34 cellular contexts compared by ENCODE assay signal in the genomic region with DNA sequence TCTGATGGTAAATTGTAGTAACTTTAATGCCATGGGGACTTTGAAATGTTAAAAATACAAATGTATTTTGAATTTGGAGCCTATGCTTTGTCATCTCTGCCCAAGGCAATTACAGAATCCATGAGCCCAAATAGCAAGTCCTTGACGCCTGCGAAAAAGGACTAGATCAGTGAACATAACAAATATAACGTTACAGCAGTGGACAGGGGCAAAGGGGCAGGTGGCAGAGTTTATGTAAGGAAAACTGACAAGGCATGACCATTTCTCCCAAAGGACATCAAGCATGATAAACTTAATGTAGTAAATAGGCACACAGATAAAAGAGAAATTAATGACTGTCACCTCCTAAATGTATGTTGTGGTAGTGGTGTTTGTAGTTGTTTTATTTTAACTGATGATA.
"Had no signal": no experiment of that assay in that cellular context is flagged by ENCODE, and none has a peak within 500 bp of the region (broad histone marks: within the 10 kb centered on the region; RNA-seq: fewer than 3 reads in every experiment).

No MANE protein-coding gene starts in this region.

- H3K36me3 ChIP-seq: adrenal gland, brain microvascular endothelial cell, breast epithelium had no signal

- H3K4me1 ChIP-seq: adrenal gland, body of pancreas, breast epithelium had no signal

- H3K9me3 ChIP-seq: adrenal gland, body of pancreas had no signal

- H3K27ac ChIP-seq: adrenal gland, body of pancreas, brain microvascular endothelial cell, breast epithelium, VCaP had no signal

- H3K4me3 ChIP-seq: adrenal gland, body of pancreas, breast epithelium had no signal

- ATAC-seq: activated CD8-positive, alpha-beta T cell treated with anti-CD3 and anti-CD28 coated beads for 36 hours; activated naive CD4-positive, alpha-beta T cell treated with anti-CD3 and anti-CD28 coated beads, Interleukin-2, amount 50 U/mL, for 72 hours; activated T-cell treated with anti-CD3 and anti-CD28 coated beads, Interleukin-2, amount 50 U/mL, for 4 hours; activated T-cell treated with anti-CD3 and anti-CD28 coated beads, Interleukin-2, amount 50 U/mL, for 72 hours; activated T-helper 17 cell treated with anti-CD3 and anti-CD28 coated beads, Interleukin-2, amount 50 U/mL, for 72 hours; body of pancreas had no signal

- DNase-seq: activated B cell treated with CpG ODN at 0.5 μM for 24 hours; activated CD4-positive, alpha-beta memory T cell treated with anti-CD3 and anti-CD28 coated beads for 36 hours; activated CD4-positive, alpha-beta T cell treated with anti-CD3 and anti-CD28 coated beads for 4 hours; activated CD4-positive, alpha-beta T cell treated with anti-CD3 and anti-CD28 coated beads, Interleukin-2, amount 10 ng/mL, durations not matched to agents 24 days and 14 days; activated CD4-positive, alpha-beta T cell treated with anti-CD3 and anti-CD28 coated beads, Interleukin-2, amount 50 U/mL, for 1 hour; activated CD4-positive, alpha-beta T cell treated with anti-CD3 and anti-CD28 coated beads, Interleukin-2, amount 50 U/mL, for 4 hours; activated CD4-positive, CD25-positive, alpha-beta regulatory T cell treated with anti-CD3 and anti-CD28 coated beads, Interleukin-2, amount 50 U/mL, for 72 hours; activated CD8-positive, alpha-beta memory T cell treated with anti-CD3 and anti-CD28 coated beads, Interleukin-2, amount 50 U/mL, for 4 hours; activated CD8-positive, alpha-beta T cell treated with anti-CD3 and anti-CD28 coated beads for 36 hours; activated effector memory CD4-positive, alpha-beta T cell treated with anti-CD3 and anti-CD28 coated beads, Interleukin-2, amount 50 U/mL, for 16 hours; activated gamma-delta T cell treated with Interleukin-2 at 50 U/mL for 16 hours; activated naive CD4-positive, alpha-beta T cell; activated naive CD4-positive, alpha-beta T cell treated with anti-CD3 and anti-CD28 coated beads for 36 hours; activated naive CD4-positive, alpha-beta T cell treated with anti-CD3 and anti-CD28 coated beads, Interleukin-2, amount 50 U/mL, for 16 hours; activated naive CD8-positive, alpha-beta T cell treated with anti-CD3 and anti-CD28 coated beads for 36 hours; activated T-cell treated with anti-CD3 and anti-CD28 coated beads for 4 hours; activated T-cell treated with anti-CD3 and anti-CD28 coated beads, Interleukin-2, amount 50 U/mL, for 1 hour; activated T-cell treated with anti-CD3 and anti-CD28 coated beads, Interleukin-2, amount 50 U/mL, for 4 hours; activated T-cell treated with anti-CD3 and anti-CD28 coated beads, Interleukin-2, amount 50 U/mL, for 72 hours; adrenal gland; amniotic stem cell; aorta; body of pancreas; brain microvascular endothelial cell; central memory CD4-positive, alpha-beta T cell; T-helper 1 cell; T-helper 2 cell; T-helper 9 cell had no signal

- FAIRE-seq: astrocyte, TTC549 had no signal

- H3K27me3 ChIP-seq: adrenal gland, body of pancreas, brain microvascular endothelial cell, breast epithelium had no signal
